ENCODE assay signal across 1 cellular context in genomic region chr11:126113012-126113411, GRCh38.
TF ChIP-seq lines count a peak whose summit lies in the region.

No MANE protein-coding gene starts in this region.

TF ChIP-seq in SK-N-SH treated with all-trans-retinoic acid at 6 μM for 48 hours, 23 proteins besides CTCF, POLR2A, EP300 and RAD21 (continued from another document):
- no peak for TF ChIP-seq TSHZ2 (CRISPR knock-in tag; IDR thresholded peaks at IDR 0.05)
- no peak for TF ChIP-seq ZNF8 (CRISPR knock-in tag; IDR thresholded peaks at IDR 0.05)
- no peak for TF ChIP-seq SNAI2 (CRISPR knock-in tag; IDR thresholded peaks at IDR 0.05)
- no peak for TF ChIP-seq POU6F1 (CRISPR knock-in tag; IDR thresholded peaks at IDR 0.05; ENCODE audit: borderline replicate concordance, low read depth)
- no peak for TF ChIP-seq BACH2 (CRISPR knock-in tag; IDR thresholded peaks at IDR 0.05; ENCODE audit: borderline replicate concordance)
- no peak for TF ChIP-seq ZNF70 (CRISPR knock-in tag; IDR thresholded peaks at IDR 0.05)
- no peak for TF ChIP-seq ZC3H10 (CRISPR knock-in tag; IDR thresholded peaks at IDR 0.05)
